ENCODE assay signal across 7 cellular contexts in the genomic region with DNA sequence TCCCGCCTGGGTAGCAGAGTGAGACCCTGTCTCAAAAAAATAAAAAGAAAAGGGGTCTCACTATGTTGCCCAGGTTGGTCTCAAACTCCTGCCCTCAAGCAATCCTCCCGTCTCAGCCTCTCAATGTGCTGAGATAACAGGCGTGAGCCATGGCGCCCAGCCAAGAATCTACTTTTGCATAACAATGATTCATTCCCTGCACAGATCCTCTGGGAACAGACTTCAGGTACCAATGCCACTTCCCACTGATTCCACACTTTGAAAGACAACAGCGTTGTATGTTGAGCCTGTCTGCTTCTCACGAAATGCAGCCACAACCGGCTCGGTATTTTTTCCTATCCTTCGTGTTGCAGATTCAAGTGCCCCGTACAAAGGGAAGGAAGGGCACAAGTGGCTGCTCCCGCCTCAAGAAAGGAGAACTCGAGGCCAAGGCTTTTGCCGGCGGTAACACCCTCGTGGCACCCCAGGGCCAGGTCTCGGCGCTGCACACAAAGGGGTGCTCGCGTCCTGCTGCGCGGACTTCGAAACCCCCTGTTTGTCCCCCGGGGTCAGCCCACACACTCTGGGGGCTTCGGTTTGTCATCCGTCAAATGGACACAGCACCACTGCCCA. TPM values are rescaled to one million over a fixed set of nuclear protein-coding genes. Genes with fewer than 3 reads are reported as not detected.
DNase-seq lines count a peak whose midpoint lies in the region; ATAC-seq and TF ChIP-seq lines count a peak whose summit lies in the region.

No MANE protein-coding gene starts in this region.

- intact Hi-C loops in sciatic nerve (cut with DNase I): no loop called here

- no peaks in the 10 kb centered on the region for H4K20me1 ChIP-seq in SU-DHL-6 (ENCODE audit: low read depth, low read length)

- peaks cover 56% of the 10 kb centered on the region for H3K79me2 ChIP-seq in SU-DHL-6 (ENCODE audit: insufficient read depth, low read length)

- H3K9me2 ChIP-seq in SU-DHL-6 (replicated peaks; ENCODE audit: insufficient read depth, low read length): no peaks in the 10 kb centered on the region

- H3K36me3 ChIP-seq in SU-DHL-6 (ENCODE audit: low read length): peaks cover 14% of the 10 kb centered on the region
- H3K36me3 ChIP-seq in brain microvascular endothelial cell (replicated peaks): peaks cover 11% of the 10 kb centered on the region

- H3K27me3 ChIP-seq in SU-DHL-6 (ENCODE audit: low read length) (no peaks in the 10 kb centered on the region), brain microvascular endothelial cell (replicated peaks) (no peaks in the 10 kb centered on the region)

- H3K27ac ChIP-seq in SU-DHL-6 (ENCODE audit: low read depth, low read length) (peak overlapping the region; percentile 5; the same call in 1 of the 2 replicates), brain microvascular endothelial cell (peak overlapping the region; percentile 93)

- TF ChIP-seq CTCF in GM12875 (IDR thresholded peaks at IDR 0.05; ENCODE audit: borderline replicate concordance, insufficient read depth, low read depth, low read length): no peak
- no peak for TF ChIP-seq CTCF in NB4 (IDR thresholded peaks at IDR 0.05; ENCODE audit: low read depth, low read length)
- TF ChIP-seq CTCF in SU-DHL-6 (IDR thresholded peaks at IDR 0.05; ENCODE audit: insufficient read depth, low read length, poor library complexity, severe bottlenecking): no peak
- no peak for TF ChIP-seq CTCF in brain microvascular endothelial cell (IDR thresholded peaks at IDR 0.05; ENCODE audit: low read depth, low read length, missing control alignments)

- ATAC-seq in HG02678 (IDR thresholded peaks at IDR 0.05; ENCODE audit: unreplicated experiment): peak; percentile 21
- ATAC-seq in sciatic nerve: peak; percentile 70

- TF ChIP-seq POLR2A in NB4 (IDR thresholded peaks at IDR 0.05; ENCODE audit: extremely low read depth, insufficient read length): no peak

- in situ Hi-C loops in brain microvascular endothelial cell (cut with HindIII; ENCODE audit: low pct_ligation_motif_present, low sequenced_read_pairs): no loop called here

- peak overlapping the region; percentile 94 for H2AFZ ChIP-seq in SU-DHL-6 (ENCODE audit: low read depth, low read length, severe bottlenecking)

- H3K4me3 ChIP-seq in GM12875 (ENCODE audit: low read depth, low read length) (peak overlapping the region; percentile 96), NB4 (ENCODE audit: low read depth, low read length) (peak overlapping the region; percentile 70), SU-DHL-6 (ENCODE audit: insufficient read depth, low read length, poor library complexity, severe bottlenecking) (peak overlapping the region; percentile 72), brain microvascular endothelial cell (ENCODE audit: low read depth, low read length) (peak overlapping the region; percentile 97), iPS-11a (ENCODE audit: low read depth, low read length) (peak overlapping the region; percentile 93)

- peak; percentile 89 for DNase-seq in NB4 (ENCODE audit: low read depth)
- peak; percentile 91 for DNase-seq in brain microvascular endothelial cell
- DNase-seq in sciatic nerve (ENCODE audit: low spot score): peak; percentile 86

- H3K9me3 ChIP-seq in SU-DHL-6 (ENCODE audit: insufficient read depth, low read length): no peaks in the 10 kb centered on the region

- H3K9ac ChIP-seq in SU-DHL-6 (ENCODE audit: low read length): peak overlapping the region; percentile 91

- H3K4me2 ChIP-seq in SU-DHL-6 (ENCODE audit: low read depth, low read length, poor library complexity, severe bottlenecking): peak overlapping the region; percentile 89

- no peaks in the 10 kb centered on the region for H3F3A ChIP-seq in SU-DHL-6 (ENCODE audit: insufficient read depth)

RNA-seq across cellular contexts. Expression of gene DAGLB, which starts 0.7 kb away (rescaled TPM):
- 21.2 TPM for total RNA-seq in sciatic nerve

RNA-seq across cellular contexts. Expression of gene KDELR2, which starts 36.9 kb away (rescaled TPM):
- 90.4 TPM for total RNA-seq in sciatic nerve

Comparison
In these comparisons a context has a peak if more than half of its experiments do, and no peak if none do; other contexts are left out.
1. Peak in every context shown above with its lines: DNase-seq, ATAC-seq, H3K4me3 ChIP-seq and H3K27ac ChIP-seq.